In genomic region chr10:114876602-114877300, GRCh38 we compare ENCODE assay signal across 1 cellular context.
TF ChIP-seq lines count a peak whose summit lies in the region.

No MANE protein-coding gene starts in this region.

TF ChIP-seq in K562, 482 proteins besides CTCF, POLR2A, EP300 and RAD21 (continued from another document):
- TF ChIP-seq ZBTB9 (CRISPR knock-in tag; IDR thresholded peaks at IDR 0.05) (no peak), RBM34 (IDR thresholded peaks at IDR 0.05; ENCODE audit: borderline replicate concordance, insufficient read depth, low read length) (no peak)
